Comparison of ENCODE assay signal across 8 cellular contexts in the genomic region with DNA sequence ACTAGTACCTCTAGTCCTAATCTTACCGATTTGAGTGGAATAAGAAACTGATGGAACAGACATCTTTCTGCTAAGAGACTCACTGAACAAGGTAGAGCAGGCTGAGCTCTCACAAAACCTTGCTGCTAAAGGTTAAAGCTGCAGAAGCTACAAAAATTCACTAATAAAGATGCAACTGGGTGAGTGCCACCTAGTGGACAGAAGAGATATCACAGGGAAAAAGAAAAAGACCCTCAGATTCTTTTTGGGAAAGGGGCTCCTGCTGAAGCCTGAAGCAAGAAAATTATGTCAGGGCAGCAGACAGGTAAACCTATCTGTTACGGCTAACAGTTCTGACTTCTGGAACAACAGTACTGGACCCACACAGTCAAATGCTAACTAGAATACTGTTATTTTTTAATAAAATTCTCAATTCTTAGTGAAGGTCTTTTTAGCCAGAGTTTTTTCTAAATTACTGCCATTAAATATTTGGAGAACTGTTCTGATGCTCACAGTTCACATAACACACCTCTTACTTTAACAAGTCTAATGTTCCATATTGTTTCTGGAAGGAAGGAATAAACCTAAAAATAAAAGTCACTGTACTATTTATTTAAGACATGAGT. TPM values are rescaled to one million over a fixed set of nuclear protein-coding genes. Genes with fewer than 3 reads are reported as not detected.
A peak's percentile ranks its signal among the peaks of the same experiment; 100 is the strongest.
DNase-seq lines count a peak whose midpoint lies in the region; ATAC-seq and TF ChIP-seq lines count a peak whose summit lies in the region.

No MANE protein-coding gene starts in this region.

- no peaks in the 10 kb centered on the region for H3K9me2 ChIP-seq in GM23248 (ENCODE audit: insufficient read depth)

- ATAC-seq in activated B cell treated with CpG ODN at 0.5 μM for 24 hours (ENCODE audit: low read depth) (no peak), HG03565 (IDR thresholded peaks at IDR 0.05; ENCODE audit: unreplicated experiment) (no peak), HG03469 (IDR thresholded peaks at IDR 0.05; ENCODE audit: unreplicated experiment) (no peak)

- no peaks in the 10 kb centered on the region for H3K9me3 ChIP-seq in GM23248 (ENCODE audit: low read depth)

- no peaks in the 10 kb centered on the region for H4K20me1 ChIP-seq in GM23248 (ENCODE audit: insufficient read depth)

- H3K27ac Mint-ChIP-seq in activated B cell treated with CpG ODN at 0.5 μM for 24 hours = no peak overlapping the region

- no peaks in the 10 kb centered on the region for H3K9me3 Mint-ChIP-seq in activated B cell treated with CpG ODN at 0.5 μM for 24 hours

- DNase-seq in BJ (ENCODE audit: low read depth) = no peak
- peak; percentile 52 for DNase-seq in GM23248
- no peak for DNase-seq in activated B cell treated with CpG ODN at 0.5 μM for 24 hours
- peak; percentile 50 for DNase-seq in left kidney (ENCODE audit: low read depth, low spot score)
- no peak for DNase-seq in SHP77 treated with DMSO at 0.1 percent for 48 hours (lab: John Stamatoyannopoulos, UW)
- DNase-seq in GDM1 (lab: John Stamatoyannopoulos, UW) = no peak

- peaks cover 20% of the 10 kb centered on the region for H3K4me1 Mint-ChIP-seq in activated B cell treated with CpG ODN at 0.5 μM for 24 hours

- H3K36me3 ChIP-seq in BJ (ENCODE audit: control insufficient read depth, insufficient read depth, low read length) = no peaks in the 10 kb centered on the region; the same call in 1 of the 2 replicates
- peaks cover 23% of the 10 kb centered on the region for H3K36me3 ChIP-seq in GM23248 (ENCODE audit: low read depth)

- H3K27ac ChIP-seq in GM23248 = no peak overlapping the region

- no peaks in the 10 kb centered on the region for H3K27me3 ChIP-seq in BJ (ENCODE audit: control insufficient read depth, insufficient read depth, low read length)
- no peaks in the 10 kb centered on the region for H3K27me3 ChIP-seq in GM23248 (replicated peaks; ENCODE audit: insufficient read depth)

- CTCF ChIA-PET in BJ (lab: Yijun Ruan, JAX) (interaction anchor here (0.5 to 4.5 kb wide), 50 partner anchors 8 to 667 kb away, joined by 3 to 39 read pairs (median 4); a partner anchor contains a TSS), activated B cell treated with CpG ODN at 0.5 μM for 24 hours (lab: Charles Lee) (interaction anchor here (0.7 to 3.8 kb wide), 24 partner anchors 8 to 344 kb away, joined by 3 to 16 read pairs (median 4); a partner anchor contains a TSS)

- no peak overlapping the region for H2AFZ ChIP-seq in GM23248

- no peak overlapping the region for H3K4me2 ChIP-seq in GM23248 (ENCODE audit: unreplicated experiment)

- no peaks in the 10 kb centered on the region for H3K27me3 Mint-ChIP-seq in activated B cell treated with CpG ODN at 0.5 μM for 24 hours

- no peak overlapping the region for H3K4me3 Mint-ChIP-seq in activated B cell treated with CpG ODN at 0.5 μM for 24 hours

- H3F3A ChIP-seq in GM23248 (ENCODE audit: insufficient read depth) = peaks cover 35% of the 10 kb centered on the region

- WGBS in GM23248 (ENCODE audit: low coverage in 1 of 2, low lambda C conversion rate in 2 of 2, missing lambda C conversion rate in 2 of 2), 2 experiments = 9 to 11% methylated on average over 2 of the region's 2 CpGs

- no peaks in the 10 kb centered on the region for H3K79me2 ChIP-seq in GM23248 (ENCODE audit: insufficient read depth)

- peaks cover 82% of the 10 kb centered on the region for H3K36me3 Mint-ChIP-seq in activated B cell treated with CpG ODN at 0.5 μM for 24 hours (ENCODE audit: low read depth)

- POLR2A ChIA-PET in BJ (lab: Charles Lee) = no interaction called here
- POLR2A ChIA-PET in activated B cell treated with CpG ODN at 0.5 μM for 24 hours (lab: Charles Lee) = interaction anchor here (1.0 kb wide), 1 partner anchor 150 kb away, joined by 3 read pairs; a partner anchor contains a TSS

- peaks cover 12% of the 10 kb centered on the region for H3K4me1 ChIP-seq in GM23248 (ENCODE audit: insufficient read depth)

- H3K4me3 ChIP-seq in BJ (ENCODE audit: low read depth, low read length) (no peak overlapping the region), GM23248 (no peak overlapping the region)

- TF ChIP-seq CTCF in BJ (IDR thresholded peaks at IDR 0.05; ENCODE audit: insufficient read depth, low read depth, low read length) (peak; percentile 86), activated B cell treated with CpG ODN at 0.5 μM for 24 hours (IDR thresholded peaks at IDR 0.05) (peak; percentile 57)

- intact Hi-C loops in activated B cell treated with CpG ODN at 0.5 μM for 24 hours (cut with micrococcal nuclease) = no loop called here

- no peak overlapping the region for H3K9ac ChIP-seq in GM23248

- in situ Hi-C loops in GM23248 (cut with MboI) = loop anchor here (10.0 kb wide), 2 partner anchors 233 to 383 kb away; a partner anchor contains a TSS

RNA-seq across cellular contexts. Expression of a gene that starts 51.2 kb away (rescaled TPM):
- polyA plus RNA-seq in BJ (2011; rRNA removed) = 23.3 and 36.6 TPM in 2 replicates
- polyA minus RNA-seq in BJ (2011; rRNA and poly(A)+ RNA removed) = 81.2 and 95.8 TPM in 2 replicates
- total RNA-seq in GM23248 (2014; rRNA removed; shearing (Covaris generic)) = 26.0 and 34.5 TPM in 2 replicates
- 33.7 and 34.4 TPM in 2 replicates for polyA plus RNA-seq in GM23248 (2016; fragmentation: Nextera tagmentation; extraction: Ambion mirVana)
- total RNA-seq in activated B cell treated with CpG ODN at 0.5 μM for 24 hours = 136 and 138 TPM in 2 replicates

Comparison
In these comparisons a context has a peak if more than half of its experiments do, and no peak if none do; other contexts are left out.
1. DNase-seq: peak in GM23248 (single experiment) and left kidney (single experiment); none in BJ (single experiment), activated B cell treated with CpG ODN at 0.5 μM for 24 hours (single experiment), SHP77 treated with DMSO at 0.1 percent for 48 hours (single experiment) and GDM1 (single experiment).